ENCODE assay signal across 17 cellular contexts in genomic region chr5:92444888-92445287, GRCh38.
"Had no signal": no experiment of that assay in that cellular context is flagged by ENCODE, and none has a peak within 500 bp of the region (broad histone marks: within the 10 kb centered on the region; RNA-seq: fewer than 3 reads in every experiment).

No MANE protein-coding gene starts in this region.

- H3K27ac ChIP-seq: colonic mucosa, esophagus squamous epithelium, hepatocyte, neutrophil, spleen, stomach had no signal

- H3K27me3 Mint-ChIP-seq: naive thymus-derived CD4-positive, alpha-beta T cell; stimulated activated naive B cell treated with anti-CD40 and anti-IgM and Interleukin-4, amounts not matched to agents 10 μg/mL and 1 μg/mL and 100 μg/mL, for 72 hours had no signal

- H3K9me3 ChIP-seq: colonic mucosa, esophagus squamous epithelium, neutrophil had no signal

- H3K4me3 ChIP-seq: colonic mucosa, esophagus squamous epithelium, hepatocyte, spleen, stomach had no signal

- DNase-seq: colonic mucosa; dermis blood vessel endothelial cell; esophagus squamous epithelium; foreskin melanocyte; head of caudate nucleus; mesendoderm; naive thymus-derived CD4-positive, alpha-beta T cell; posterior cingulate gyrus; spleen; stimulated activated CD4-positive, alpha-beta T cell treated with anti-CD3 and anti-CD28 coated beads, Interleukin-2, amount 100 ng/mL, for 24 hours; stimulated activated CD4-positive, alpha-beta T cell treated with anti-CD3 and anti-CD28 coated beads, Interleukin-4, amount 100 ng/mL, for 4 hours; stimulated activated naive B cell treated with anti-CD40 and anti-IgM and Interleukin-4, amounts not matched to agents 10 μg/mL and 1 μg/mL and 100 μg/mL, for 72 hours; stomach; substantia nigra; trophoblast cell had no signal

- H3K36me3 Mint-ChIP-seq: naive thymus-derived CD4-positive, alpha-beta T cell; stimulated activated naive B cell treated with anti-CD40 and anti-IgM and Interleukin-4, amounts not matched to agents 10 μg/mL and 1 μg/mL and 100 μg/mL, for 72 hours had no signal

- H3K4me1 ChIP-seq: colonic mucosa, esophagus squamous epithelium, spleen had no signal

- H3K36me3 ChIP-seq: colonic mucosa, esophagus squamous epithelium, neutrophil, spleen, stomach had no signal

- H3K27me3 ChIP-seq: colonic mucosa, esophagus squamous epithelium, hepatocyte, neutrophil, spleen, stomach had no signal

- H3K4me3 Mint-ChIP-seq: naive thymus-derived CD4-positive, alpha-beta T cell; stimulated activated naive B cell treated with anti-CD40 and anti-IgM and Interleukin-4, amounts not matched to agents 10 μg/mL and 1 μg/mL and 100 μg/mL, for 72 hours had no signal

- H3K4me1 Mint-ChIP-seq: naive thymus-derived CD4-positive, alpha-beta T cell; stimulated activated naive B cell treated with anti-CD40 and anti-IgM and Interleukin-4, amounts not matched to agents 10 μg/mL and 1 μg/mL and 100 μg/mL, for 72 hours had no signal

- H3K4me2 ChIP-seq: hepatocyte had no signal

- H3K27ac Mint-ChIP-seq: naive thymus-derived CD4-positive, alpha-beta T cell; stimulated activated naive B cell treated with anti-CD40 and anti-IgM and Interleukin-4, amounts not matched to agents 10 μg/mL and 1 μg/mL and 100 μg/mL, for 72 hours had no signal
